Comparison of ENCODE assay signal across 14 cellular contexts in genomic region chr2:70431948-70432347, GRCh38.
"Had no signal": no experiment of that assay in that cellular context is flagged by ENCODE, and none has a peak within 500 bp of the region (broad histone marks: within the 10 kb centered on the region; RNA-seq: fewer than 3 reads in every experiment).

No MANE protein-coding gene starts in this region.

- H3K36me3 ChIP-seq: upper lobe of right lung had no signal

- H3K4me1 ChIP-seq: body of pancreas, upper lobe of right lung had no signal

- H3K27me3 ChIP-seq: body of pancreas, upper lobe of right lung had no signal

- H3K4me3 ChIP-seq: body of pancreas, coronary artery, upper lobe of right lung had no signal

- H3K27ac ChIP-seq: body of pancreas, coronary artery, upper lobe of right lung had no signal

- DNase-seq: activated CD4-positive, CD25-positive, alpha-beta regulatory T cell; activated effector memory CD4-positive, alpha-beta T cell treated with Interleukin-2 at 50 U/mL for 16 hours; activated T-cell treated with anti-CD3 and anti-CD28 coated beads, Interleukin-2, amount 50 U/mL, for 1 hour; body of pancreas; central memory CD4-positive, alpha-beta T cell; effector CD8-positive, alpha-beta T cell; hypothalamus; left cardiac atrium; naive thymus-derived CD4-positive, alpha-beta T cell; nucleus accumbens; stimulated activated CD4-positive, alpha-beta T cell treated with anti-CD3 and anti-CD28 coated beads, Interleukin-2, amount 100 ng/mL, for 24 hours; stimulated activated naive CD4-positive, alpha-beta T cell; upper lobe of right lung had no signal
